In genomic region chr2:40041983-40042382, GRCh38 we compare ENCODE assay signal across 13 cellular contexts.
A peak's percentile ranks its signal among the peaks of the same experiment; 100 is the strongest.
DNase-seq lines count a peak whose midpoint lies in the region; ATAC-seq and TF ChIP-seq lines count a peak whose summit lies in the region.
"Had no signal": no experiment of that assay in that cellular context is flagged by ENCODE, and none has a peak within 500 bp of the region (broad histone marks: within the 10 kb centered on the region; RNA-seq: fewer than 3 reads in every experiment).

No MANE protein-coding gene starts in this region.

- DNase-seq in GM03348 (ENCODE audit: low spot score): peak; percentile 85
- DNase-seq in NCI-H226: peak; percentile 11
- peak; percentile 74 for DNase-seq in choroid plexus epithelial cell (ENCODE audit: low read depth)
- DNase-seq in omental fat pad (ENCODE audit: low spot score): no peak
- no peak for DNase-seq in cortex of kidney (lab: John Stamatoyannopoulos, UW)
- DNase-seq in putamen (ENCODE audit: low spot score): no peak
- no peak for DNase-seq in OCI-M2 (lab: John Stamatoyannopoulos, UW; ENCODE audit: unreplicated experiment)
- no peak for DNase-seq in NCI-H2227 (lab: John Stamatoyannopoulos, UW; ENCODE audit: unreplicated experiment)
- DNase-seq: activated CD4-positive, alpha-beta T cell treated with anti-CD3 and anti-CD28 coated beads, Interleukin-2, amount 50 U/mL, for 4 hours; activated effector memory CD4-positive, alpha-beta T cell treated with anti-CD3 and anti-CD28 coated beads, Interleukin-2, amount 50 U/mL, for 16 hours; lower lobe of right lung; NCI-H526; nucleus accumbens had no signal

- peak; percentile 59 for ATAC-seq in omental fat pad (ENCODE audit: low FRiP score)
- ATAC-seq: lower lobe of right lung had no signal

- TF ChIP-seq CTCF in choroid plexus epithelial cell (conservative IDR thresholded peaks at IDR 0.05; ENCODE audit: low read depth, low read length) (no peak), omental fat pad (IDR thresholded peaks at IDR 0.05) (no peak)

- H3K4me3 ChIP-seq in choroid plexus epithelial cell (ENCODE audit: low read depth, low read length): no peak overlapping the region
- H3K4me3 ChIP-seq: lower lobe of right lung had no signal

Comparison
In these comparisons a context has a peak if more than half of its experiments do, and no peak if none do; other contexts are left out.
1. DNase-seq: peak in GM03348 (single experiment), NCI-H226 (single experiment) and choroid plexus epithelial cell (single experiment); none in omental fat pad (single experiment), cortex of kidney (single experiment), putamen (single experiment), OCI-M2 (single experiment) and NCI-H2227 (single experiment).